ENCODE assay signal across 13 cellular contexts in the genomic region with DNA sequence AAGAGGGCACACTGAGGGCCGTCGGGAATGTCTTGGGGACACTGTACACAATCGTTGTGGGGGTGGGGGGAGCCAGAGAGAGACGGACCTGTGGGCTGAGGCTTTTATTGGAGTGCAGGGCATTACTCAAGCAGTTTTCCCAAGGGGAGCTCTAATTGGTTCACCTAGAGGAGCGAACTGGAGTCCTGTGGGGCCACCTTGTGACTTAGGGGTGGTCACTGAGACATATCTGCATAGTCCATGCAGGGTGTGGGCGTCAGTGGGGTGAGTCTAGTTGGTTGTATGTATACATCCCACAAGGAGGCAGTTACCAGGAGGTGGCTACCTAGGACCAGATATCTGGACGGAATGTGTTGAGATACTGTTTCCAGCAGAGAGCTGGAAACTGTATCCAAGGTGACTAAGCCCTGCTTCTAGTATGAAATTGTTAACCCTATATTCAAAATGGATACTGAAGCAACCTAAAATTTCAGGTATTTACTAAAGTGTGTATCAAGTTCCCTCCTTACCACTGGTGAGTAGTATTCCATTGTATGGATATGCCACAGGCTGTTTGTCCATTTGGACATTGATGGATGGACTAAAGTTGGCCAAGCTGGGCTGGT. TPM values are rescaled to one million over a fixed set of nuclear protein-coding genes. Genes with fewer than 3 reads are reported as not detected.
DNase-seq lines count a peak whose midpoint lies in the region; ATAC-seq and TF ChIP-seq lines count a peak whose summit lies in the region.
"Had no signal": no experiment of that assay in that cellular context is flagged by ENCODE, and none has a peak within 500 bp of the region (broad histone marks: within the 10 kb centered on the region; RNA-seq: fewer than 3 reads in every experiment).

No MANE protein-coding gene starts in this region.

- CTCF ChIA-PET in activated CD4-positive, alpha-beta memory T cell treated with anti-CD3 and anti-CD28 coated beads for 36 hours (lab: Charles Lee): interaction anchor here (0.9 to 2.8 kb wide), 6 partner anchors 10 to 134 kb away, joined by 3 to 34 read pairs (median 4); a partner anchor contains a TSS
- CTCF ChIA-PET in activated CD4-positive, alpha-beta memory T cell treated with anti-CD3 and anti-CD28 coated beads, Interleukin-2, amount 10 ng/mL, durations not matched to agents 7 days and 5 days (lab: Charles Lee): interaction anchor here (1.0 to 1.9 kb wide), 4 partner anchors 13 to 447 kb away, joined by 3 to 8 read pairs (median 5); no protein-coding TSS in a partner anchor

- H3K4me1 Mint-ChIP-seq in activated CD4-positive, alpha-beta memory T cell treated with anti-CD3 and anti-CD28 coated beads for 36 hours (ENCODE audit: low read depth): peaks cover 12% of the 10 kb centered on the region
- peaks cover 12% of the 10 kb centered on the region for H3K4me1 Mint-ChIP-seq in activated CD4-positive, alpha-beta memory T cell treated with anti-CD3 and anti-CD28 coated beads, Interleukin-2, amount 10 ng/mL, durations not matched to agents 7 days and 5 days
- H3K4me1 Mint-ChIP-seq in activated T-helper 17 cell treated with anti-CD3 and anti-CD28 coated beads, Interleukin-2, amount 50 U/mL, for 72 hours: no peaks in the 10 kb centered on the region
- H3K4me1 Mint-ChIP-seq in neural crest cell: peaks cover 5% of the 10 kb centered on the region

- no peak for DNase-seq in activated CD4-positive, alpha-beta memory T cell treated with anti-CD3 and anti-CD28 coated beads for 36 hours
- no peak for DNase-seq in activated CD4-positive, alpha-beta memory T cell treated with anti-CD3 and anti-CD28 coated beads, Interleukin-2, amount 10 ng/mL, durations not matched to agents 7 days and 5 days
- no peak for DNase-seq in neural crest cell (ENCODE audit: low read depth, low spot score)
- DNase-seq in SHP77 treated with DMSO at 0.1 percent for 48 hours (lab: John Stamatoyannopoulos, UW): no peak
- DNase-seq: DND-41, kidney, mucosa of descending colon, SHP77, upper lobe of left lung had no signal

- intact Hi-C loops in activated CD4-positive, alpha-beta memory T cell treated with anti-CD3 and anti-CD28 coated beads for 36 hours (cut with micrococcal nuclease): no loop called here

- no peak overlapping the region for H3K27ac Mint-ChIP-seq in activated CD4-positive, alpha-beta memory T cell treated with anti-CD3 and anti-CD28 coated beads for 36 hours
- no peak overlapping the region for H3K27ac Mint-ChIP-seq in activated CD4-positive, alpha-beta memory T cell treated with anti-CD3 and anti-CD28 coated beads, Interleukin-2, amount 10 ng/mL, durations not matched to agents 7 days and 5 days
- H3K27ac Mint-ChIP-seq in activated T-helper 17 cell treated with anti-CD3 and anti-CD28 coated beads, Interleukin-2, amount 50 U/mL, for 72 hours: no peak overlapping the region
- no peak overlapping the region for H3K27ac Mint-ChIP-seq in neural crest cell (ENCODE audit: unreplicated experiment)

- peak; percentile 38; the same call in 1 of the 2 replicates for TF ChIP-seq RAD21 in Ishikawa (IDR thresholded peaks at IDR 0.05; ENCODE audit: low read depth)

- no peak for ATAC-seq in activated T-helper 17 cell treated with anti-CD3 and anti-CD28 coated beads, Interleukin-2, amount 50 U/mL, for 72 hours (replicated peaks)
- ATAC-seq in HG03342 (IDR thresholded peaks at IDR 0.05; ENCODE audit: unreplicated experiment) (no peak), HG03439 (IDR thresholded peaks at IDR 0.05; ENCODE audit: unreplicated experiment) (no peak)
- ATAC-seq: mucosa of descending colon had no signal

- peak overlapping the region; percentile 58 for H3K4me3 Mint-ChIP-seq in activated CD4-positive, alpha-beta memory T cell treated with anti-CD3 and anti-CD28 coated beads for 36 hours
- no peak overlapping the region for H3K4me3 Mint-ChIP-seq in activated CD4-positive, alpha-beta memory T cell treated with anti-CD3 and anti-CD28 coated beads, Interleukin-2, amount 10 ng/mL, durations not matched to agents 7 days and 5 days
- H3K4me3 Mint-ChIP-seq in activated T-helper 17 cell treated with anti-CD3 and anti-CD28 coated beads, Interleukin-2, amount 50 U/mL, for 72 hours: peak overlapping the region; percentile 75
- H3K4me3 Mint-ChIP-seq in neural crest cell: peak overlapping the region; percentile 89

- TF ChIP-seq CTCF in neural crest cell (conservative IDR thresholded peaks at IDR 0.05): no peak

- H3K36me3 Mint-ChIP-seq in activated CD4-positive, alpha-beta memory T cell treated with anti-CD3 and anti-CD28 coated beads for 36 hours: no peaks in the 10 kb centered on the region
- peaks cover 7% of the 10 kb centered on the region for H3K36me3 Mint-ChIP-seq in activated CD4-positive, alpha-beta memory T cell treated with anti-CD3 and anti-CD28 coated beads, Interleukin-2, amount 10 ng/mL, durations not matched to agents 7 days and 5 days (ENCODE audit: low read depth)
- H3K36me3 Mint-ChIP-seq in activated T-helper 17 cell treated with anti-CD3 and anti-CD28 coated beads, Interleukin-2, amount 50 U/mL, for 72 hours (ENCODE audit: low read depth): no peaks in the 10 kb centered on the region
- H3K36me3 Mint-ChIP-seq in neural crest cell (ENCODE audit: low read depth): peaks cover 2% of the 10 kb centered on the region

- H3K9me3 Mint-ChIP-seq in activated CD4-positive, alpha-beta memory T cell treated with anti-CD3 and anti-CD28 coated beads for 36 hours: no peaks in the 10 kb centered on the region
- no peaks in the 10 kb centered on the region for H3K9me3 Mint-ChIP-seq in activated CD4-positive, alpha-beta memory T cell treated with anti-CD3 and anti-CD28 coated beads, Interleukin-2, amount 10 ng/mL, durations not matched to agents 7 days and 5 days
- H3K9me3 Mint-ChIP-seq in activated T-helper 17 cell treated with anti-CD3 and anti-CD28 coated beads, Interleukin-2, amount 50 U/mL, for 72 hours: no peaks in the 10 kb centered on the region
- H3K9me3 Mint-ChIP-seq in neural crest cell: no peaks in the 10 kb centered on the region

- peaks cover 12% of the 10 kb centered on the region for H3K27me3 Mint-ChIP-seq in activated CD4-positive, alpha-beta memory T cell treated with anti-CD3 and anti-CD28 coated beads for 36 hours
- H3K27me3 Mint-ChIP-seq in activated CD4-positive, alpha-beta memory T cell treated with anti-CD3 and anti-CD28 coated beads, Interleukin-2, amount 10 ng/mL, durations not matched to agents 7 days and 5 days: peaks cover 11% of the 10 kb centered on the region
- peaks cover 11% of the 10 kb centered on the region for H3K27me3 Mint-ChIP-seq in activated T-helper 17 cell treated with anti-CD3 and anti-CD28 coated beads, Interleukin-2, amount 50 U/mL, for 72 hours
- peaks cover 35% of the 10 kb centered on the region for H3K27me3 Mint-ChIP-seq in neural crest cell (ENCODE audit: low read depth)

- TF ChIP-seq EP300 in Ishikawa (IDR thresholded peaks at IDR 0.05; ENCODE audit: borderline replicate concordance): no peak

- POLR2A ChIA-PET in activated CD4-positive, alpha-beta memory T cell treated with anti-CD3 and anti-CD28 coated beads for 36 hours (lab: Charles Lee): interaction anchor here (1.3 to 1.5 kb wide), 2 partner anchors 29 to 104 kb away, joined by 4 to 5 read pairs; a partner anchor contains a TSS
- POLR2A ChIA-PET in activated CD4-positive, alpha-beta memory T cell treated with anti-CD3 and anti-CD28 coated beads, Interleukin-2, amount 10 ng/mL, durations not matched to agents 7 days and 5 days (lab: Charles Lee): interaction anchor here (1.4 to 4.4 kb wide), 2 partner anchors 29 to 32 kb away, joined by 4 to 32 read pairs; a partner anchor contains a TSS

TF ChIP-seq in Ishikawa, 13 proteins besides CTCF, POLR2A, EP300 and RAD21:
- TF ChIP-seq EGR1 (IDR thresholded peaks at IDR 0.05): no peak

RNA-seq across cellular contexts. Expression of a gene that starts 2.6 kb away (rescaled TPM):
- total RNA-seq in activated CD4-positive, alpha-beta memory T cell treated with anti-CD3 and anti-CD28 coated beads for 36 hours: under 1 TPM; 0.65 to 0.71 TPM
- 1 to 10 TPM; 1.7 to 1.8 TPM for total RNA-seq in activated CD4-positive, alpha-beta memory T cell treated with anti-CD3 and anti-CD28 coated beads, Interleukin-2, amount 10 ng/mL, durations not matched to agents 7 days and 5 days
- total RNA-seq in activated T-helper 17 cell treated with anti-CD3 and anti-CD28 coated beads, Interleukin-2, amount 50 U/mL, for 72 hours: under 1 TPM; 0.78 to 0.82 TPM
- 1.9 TPM in 2 replicates for total RNA-seq in neural crest cell

RNA-seq across cellular contexts. Expression of a gene that starts 28.9 kb away (rescaled TPM):
- total RNA-seq in activated CD4-positive, alpha-beta memory T cell treated with anti-CD3 and anti-CD28 coated beads for 36 hours: 10 to 100 TPM; 83.0 to 85.1 TPM
- 10 to 100 TPM; 54.6 to 55.6 TPM for total RNA-seq in activated CD4-positive, alpha-beta memory T cell treated with anti-CD3 and anti-CD28 coated beads, Interleukin-2, amount 10 ng/mL, durations not matched to agents 7 days and 5 days
- 10 to 100 TPM; 68.1 to 89.0 TPM for total RNA-seq in activated T-helper 17 cell treated with anti-CD3 and anti-CD28 coated beads, Interleukin-2, amount 50 U/mL, for 72 hours
- total RNA-seq in neural crest cell: 117 and 122 TPM in 2 replicates

RNA-seq across cellular contexts. Expression of a gene that starts 58.4 kb away (rescaled TPM):
- total RNA-seq in activated CD4-positive, alpha-beta memory T cell treated with anti-CD3 and anti-CD28 coated beads for 36 hours: 1 to 10 TPM; 6.0 TPM
- total RNA-seq in activated CD4-positive, alpha-beta memory T cell treated with anti-CD3 and anti-CD28 coated beads, Interleukin-2, amount 10 ng/mL, durations not matched to agents 7 days and 5 days: 1 to 10 TPM; 5.1 to 6.1 TPM
- total RNA-seq in activated T-helper 17 cell treated with anti-CD3 and anti-CD28 coated beads, Interleukin-2, amount 50 U/mL, for 72 hours: 1 to 10 TPM; 6.0 to 9.7 TPM
- total RNA-seq in neural crest cell: 3.9 and 4.1 TPM in 2 replicates
